Comparison of ENCODE assay signal across 8 cellular contexts in genomic region chr5:9545301-9545958, GRCh38. TPM values are rescaled to one million over a fixed set of nuclear protein-coding genes. Genes with fewer than 3 reads are reported as not detected.
A peak's percentile ranks its signal among the peaks of the same experiment; 100 is the strongest.
DNase-seq lines count a peak whose midpoint lies in the region; ATAC-seq and TF ChIP-seq lines count a peak whose summit lies in the region.

No MANE protein-coding gene starts in this region.

- ATAC-seq in GM18519 (IDR thresholded peaks at IDR 0.05; ENCODE audit: low FRiP score, unreplicated experiment) (no peak), HG02588 (IDR thresholded peaks at IDR 0.05; ENCODE audit: unreplicated experiment) (no peak)

- H3K4me1 ChIP-seq in HEK293 (ENCODE audit: control insufficient read depth, insufficient read depth, low read length) (no peaks in the 10 kb centered on the region; the same call in 1 of the 2 replicates), adrenal gland (replicated peaks in 1 of 2) (peaks cover 13 to 23% of the 10 kb centered on the region in 2 donors), iPS-15b (ENCODE audit: control insufficient read depth, insufficient read depth, low read length) (peaks cover 4% of the 10 kb centered on the region), stomach (peaks cover 12 to 38% (median 28%) of the 10 kb centered on the region in 4 donors)

- H3K9me3 ChIP-seq in HEK293 (ENCODE audit: control insufficient read depth, insufficient read depth, low read depth, low read length): no peaks in the 10 kb centered on the region
- no peaks in the 10 kb centered on the region for H3K9me3 ChIP-seq in adrenal gland (replicated peaks in 1 of 3)
- no peaks in the 10 kb centered on the region for H3K9me3 ChIP-seq in iPS-15b (ENCODE audit: control insufficient read depth, insufficient read depth, low read length)
- H3K9me3 ChIP-seq in stomach: no peaks in the 10 kb centered on the region

- no peak for TF ChIP-seq EP300 in stomach (IDR thresholded peaks at IDR 0.05)

- H3K27ac ChIP-seq in HEK293 (ENCODE audit: extremely low read depth, low read depth, low read length) (peak overlapping the region; percentile 62; the same call in 1 of the 2 replicates), adrenal gland (peak overlapping the region in 1 of 5 donors; percentile 84), stomach (peak overlapping the region; percentile 64 to 88 (median 73))

- POLR2A ChIA-PET in HEK293 (lab: Yijun Ruan, JAX): no interaction called here

- intact Hi-C loops in adrenal gland (cut with DNase I): loop anchor here (5.0 to 10.0 kb wide), 2 partner anchors 181 to 183 kb away; no protein-coding TSS in a partner anchor
- intact Hi-C loops in stomach (cut with DNase I; ENCODE audit: low total_unique reads): no loop called here

- H3K27me3 ChIP-seq in adrenal gland (no peaks in the 10 kb centered on the region), iPS-15b (ENCODE audit: control insufficient read depth, insufficient read depth, low read length) (peaks cover 3% of the 10 kb centered on the region), stomach (peaks cover 0 to 32% (median 16%) of the 10 kb centered on the region in 3 donors)

- CTCF ChIA-PET in HEK293 (lab: Yijun Ruan, JAX): interaction anchor here (0.6 to 1.6 kb wide), 6 partner anchors 11 to 689 kb away, joined by 4 to 11 read pairs (median 4); no protein-coding TSS in a partner anchor

- WGBS in adrenal gland, 4 donors: 0 to 2% (median 0%) methylated on average over 12 to 59 of the region's 59 CpGs
- 0 to 2% (median 2%) methylated on average over 5 to 59 of the region's 59 CpGs for WGBS in stomach, 5 donors

- TF ChIP-seq POLR2A in adrenal gland (IDR thresholded peaks at IDR 0.05): no peak
- TF ChIP-seq POLR2A in stomach (IDR thresholded peaks at IDR 0.05): no peak

- TF ChIP-seq CTCF in HEK293 (tag by site-specific recombination; IDR thresholded peaks at IDR 0.05) (no peak), adrenal gland (IDR thresholded peaks at IDR 0.05) (no peak), stomach (IDR thresholded peaks at IDR 0.05) (no peak)

- DNase-seq in adrenal gland (peak in 1 of 7 donors; percentile 56), stomach (no peak), EL (no peak)
- no peak for DNase-seq in activated CD8-positive, alpha-beta memory T cell treated with anti-CD3 and anti-CD28 coated beads, Interleukin-2, amount 50 U/mL, for 4 hours

- peak overlapping the region; percentile 73 for H3K9ac ChIP-seq in iPS-15b (ENCODE audit: low read depth, low read length)

- no peaks in the 10 kb centered on the region; a peak in 1 of 3 replicates for H3K36me3 ChIP-seq in HEK293 (ENCODE audit: control insufficient read depth in 2 of 2, insufficient read depth in 1 of 2, low read length in 2 of 2)
- no peaks in the 10 kb centered on the region for H3K36me3 ChIP-seq in adrenal gland (replicated peaks in 1 of 2)
- H3K36me3 ChIP-seq in iPS-15b (ENCODE audit: control insufficient read depth, insufficient read depth, low read length): peaks cover 5% of the 10 kb centered on the region
- H3K36me3 ChIP-seq in stomach: peaks cover 4 to 14% (median 12%) of the 10 kb centered on the region in 4 donors

- H3K4me3 ChIP-seq in HEK293 (ENCODE audit: low read depth, low read length) (peak overlapping the region; percentile 66), adrenal gland (peak overlapping the region in 3 of 4 donors; percentile 28 to 86 (median 42)), iPS-15b (ENCODE audit: low read depth, low read length) (peak overlapping the region; percentile 88), stomach (peak overlapping the region; percentile 68 to 83 (median 72))

TF ChIP-seq in HEK293, 187 proteins besides CTCF, POLR2A, EP300 and RAD21:
- no peak for TF ChIP-seq ZEB2 (tag by site-specific recombination; IDR thresholded peaks at IDR 0.05)
- TF ChIP-seq PBX3 (CRISPR knock-in tag; IDR thresholded peaks at IDR 0.05): peak; percentile 13; the same call in 1 of the 2 replicates

RNA-seq across cellular contexts. Expression of gene SEMA5A, which starts 0.4 kb away (rescaled TPM):
- total RNA-seq in adrenal gland (1 to 10 TPM; 1.1 to 6.0 (median 3.4) TPM), stomach (10 to 100 TPM in 3 of 5 donors, 1 to 10 TPM in 2; 1.2 to 26.4 (median 10.3) TPM)
- polyA plus RNA-seq in adrenal gland (1 to 10 TPM in 1 of 3 donors, under 1 TPM in 2; 0.40 to 3.0 (median 0.97) TPM), stomach (under 1 TPM; 0.62 to 0.78 (median 0.76) TPM)
